In the genomic region with DNA sequence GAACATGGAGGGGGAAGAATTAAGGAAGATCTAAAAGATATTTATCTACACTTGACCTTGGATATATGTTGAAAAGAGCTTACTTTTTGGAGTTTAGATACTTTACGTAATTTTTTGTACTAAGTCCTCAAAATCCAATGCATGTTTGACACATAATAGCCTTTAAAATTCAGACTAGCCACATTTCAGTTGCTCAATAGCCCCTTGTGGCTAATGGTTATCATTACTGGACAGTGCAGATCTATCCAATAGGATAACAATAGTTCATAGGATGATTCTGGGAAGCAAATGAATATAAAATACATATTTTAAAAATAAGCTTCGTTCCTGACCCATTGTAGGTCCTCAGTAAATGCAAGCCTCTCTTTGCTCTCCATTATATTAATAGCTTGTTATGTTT, we compare ENCODE assay signal across 25 cellular contexts. TPM values are rescaled to one million over a fixed set of nuclear protein-coding genes. Genes with fewer than 3 reads are reported as not detected.
DNase-seq lines count a peak whose midpoint lies in the region; ATAC-seq and TF ChIP-seq lines count a peak whose summit lies in the region.
"Had no signal": no experiment of that assay in that cellular context is flagged by ENCODE, and none has a peak within 500 bp of the region (broad histone marks: within the 10 kb centered on the region; RNA-seq: fewer than 3 reads in every experiment).

No MANE protein-coding gene starts in this region.

- TF ChIP-seq CTCF in PC-3 (conservative IDR thresholded peaks at IDR 0.05; ENCODE audit: low read depth, low read length) (no peak; the same call in 1 of the 2 replicates), choroid plexus epithelial cell (conservative IDR thresholded peaks at IDR 0.05; ENCODE audit: low read depth, low read length) (peak; percentile 43)

- H3F3A ChIP-seq in PC-3 (ENCODE audit: low read length, unreplicated experiment), result no peaks in the 10 kb centered on the region

- H2AFZ ChIP-seq in PC-3 (ENCODE audit: low read length), result no peak overlapping the region

- H3K9ac ChIP-seq in PC-3 (ENCODE audit: low read length), result no peak overlapping the region

- POLR2A ChIA-PET in PC-3 (lab: Charles Lee; ENCODE audit: unreplicated experiment), result no interaction called here

- H3K4me3 ChIP-seq in PC-3 (ENCODE audit: low read length) (no peak overlapping the region), choroid plexus epithelial cell (ENCODE audit: low read depth, low read length) (no peak overlapping the region)
- H3K4me3 ChIP-seq: adrenal gland, spleen, testis had no signal

- no TSS peak for BruUV-seq in PC-3 (replicated peaks; lab: Mats Ljungman, UMichigan)

- intact Hi-C loops in PC-3 (cut with micrococcal nuclease), result no loop called here

- H3K27me3 ChIP-seq in PC-3 (ENCODE audit: low read length), result no peaks in the 10 kb centered on the region
- H3K27me3 ChIP-seq: adrenal gland, spleen, testis had no signal

- no peak for ATAC-seq in PC-3
- ATAC-seq: left ventricle myocardium superior; naive thymus-derived CD4-positive, alpha-beta T cell had no signal

- CTCF ChIA-PET in PC-3 (lab: Charles Lee), result no interaction called here

- no peak overlapping the region for H3K4me2 ChIP-seq in PC-3 (ENCODE audit: low read length)

- DNase-seq in GM03348 (ENCODE audit: low spot score), result peak; percentile 5
- DNase-seq in PC-3, result peak; percentile 9
- DNase-seq in choroid plexus epithelial cell (ENCODE audit: low read depth), result peak; percentile 30
- DNase-seq in iris pigment epithelial cell (ENCODE audit: low read depth), result peak; percentile 38
- no peak for DNase-seq in SW 1271 (lab: John Stamatoyannopoulos, UW)
- DNase-seq in NCI-H2196 treated with DMSO at 0.1 percent for 48 hours (lab: John Stamatoyannopoulos, UW; ENCODE audit: unreplicated experiment), result no peak
- no peak for DNase-seq in ecto neural progenitor cell (ENCODE audit: low spot score)
- DNase-seq: activated CD4-positive, CD25-positive, alpha-beta regulatory T cell treated with anti-CD3 and anti-CD28 coated beads, Interleukin-2, amount 50 U/mL, for 72 hours; adrenal gland; caudate nucleus; CD4-positive, alpha-beta T cell; left ventricle myocardium superior; naive thymus-derived CD4-positive, alpha-beta T cell; NCI-H1417; NCI-H2081 treated with DMSO at 0.1 percent for 48 hours; NCI-H774; occipital lobe; retina; SIG-M5; spleen; stimulated activated CD4-positive, alpha-beta T cell treated with anti-CD3 and anti-CD28 coated beads, Interleukin-4, amount 100 ng/mL, for 1 hour; stimulated activated naive CD4-positive, alpha-beta T cell; T-helper 1 cell; testis had no signal

- H3K9me2 ChIP-seq in PC-3 (replicated peaks; ENCODE audit: low read length), result no peaks in the 10 kb centered on the region

- no peaks in the 10 kb centered on the region for H3K36me3 ChIP-seq in PC-3 (ENCODE audit: low read depth, low read length)
- H3K36me3 ChIP-seq: adrenal gland had no signal

- H3K9me3 ChIP-seq in PC-3 (ENCODE audit: low read length), result no peaks in the 10 kb centered on the region
- H3K9me3 ChIP-seq: adrenal gland, spleen, testis had no signal

- no peaks in the 10 kb centered on the region for H3K4me1 ChIP-seq in PC-3 (ENCODE audit: insufficient read depth, low read length)
- H3K4me1 ChIP-seq: testis had no signal

- no peaks in the 10 kb centered on the region; the same call in 1 of the 2 replicates for H4K20me1 ChIP-seq in PC-3 (ENCODE audit: low read length)

- H3K27ac ChIP-seq in PC-3 (ENCODE audit: low read length), result no peak overlapping the region
- H3K27ac ChIP-seq: adrenal gland, epithelial cell of prostate, spleen, testis had no signal

- H3K79me2 ChIP-seq in PC-3 (ENCODE audit: low read length), result peaks cover 47% of the 10 kb centered on the region

RNA-seq across cellular contexts. Expression of a gene that starts 13.8 kb away (rescaled TPM):
- 21.3 and 34.6 TPM in 2 replicates for total RNA-seq in PC-3 (2014; rRNA removed)

RNA-seq across cellular contexts. Expression of a gene that starts 40.3 kb away (rescaled TPM):
- 9.4 and 12.5 TPM in 2 replicates for total RNA-seq in PC-3 (2014; rRNA removed)

RNA-seq across cellular contexts. Expression of a gene that starts 51.8 kb away (rescaled TPM):
- total RNA-seq in PC-3 (2014; rRNA removed), result 4.2 and 4.3 TPM in 2 replicates

Comparison
In these comparisons a context has a peak if more than half of its experiments do, and no peak if none do; other contexts are left out.
1. DNase-seq: peak in GM03348 (single experiment), PC-3 (single experiment), choroid plexus epithelial cell (single experiment) and iris pigment epithelial cell (single experiment); none in SW 1271 (0 of 2), NCI-H2196 treated with DMSO at 0.1 percent for 48 hours (single experiment) and ecto neural progenitor cell (single experiment).